8 cellular contexts compared by ENCODE assay signal in genomic region chr3:49171119-49171774, GRCh38. TPM values are rescaled to one million over a fixed set of nuclear protein-coding genes. Genes with fewer than 3 reads are reported as not detected.
DNase-seq lines count a peak whose midpoint lies in the region; ATAC-seq and TF ChIP-seq lines count a peak whose summit lies in the region.

KLHDC8B (plus strand) TSS chr3:49171598; CDS start chr3:49172770, 1,172 bp downstream.

- peak within 1 kb of the TSS; percentile 85 for H3K4me2 ChIP-seq in GM23248 (ENCODE audit: unreplicated experiment)

- POLR2A ChIA-PET in CD4-positive, alpha-beta memory T cell (lab: Charles Lee; ENCODE audit: partially characterized antibody): interaction anchor here (0.5 to 2.5 kb wide), 9 partner anchors 12 to 299 kb away, joined by 3 to 12 read pairs (median 4); partner anchors contain the start of genes DAG1, NICN1, QRICH1 and USP4

- 0 to 1% methylated on average over 26 to 40 of the region's 57 CpGs for WGBS in GM23248 (ENCODE audit: low coverage in 1 of 2, low lambda C conversion rate in 2 of 2, missing lambda C conversion rate in 2 of 2), 2 experiments

- H3K4me3 ChIP-seq in CD4-positive, alpha-beta memory T cell (ENCODE audit: low read length in 2 of 2): peak within 1 kb of the TSS; percentile 57 to 72
- peak within 1 kb of the TSS; percentile 89 for H3K4me3 ChIP-seq in GM23248
- peak within 1 kb of the TSS; percentile 85 for H3K4me3 ChIP-seq in WI38 (ENCODE audit: low read depth, low read length)
- peak within 1 kb of the TSS; percentile 65 to 81 (median 75) for H3K4me3 ChIP-seq in breast epithelium
- H3K4me3 ChIP-seq in skeletal muscle tissue (ENCODE audit: low read length in 3 of 3): peak within 1 kb of the TSS; percentile 91 to 98 (median 93)

- TF ChIP-seq CTCF in WI38 (IDR thresholded peaks at IDR 0.05; ENCODE audit: low read depth, low read length) (peak; percentile 93), breast epithelium (IDR thresholded peaks at IDR 0.05) (peak; percentile 84 to 90 (median 89))

- H3K36me3 ChIP-seq in CD4-positive, alpha-beta memory T cell (ENCODE audit: insufficient read depth, low read length): no peaks in the 10 kb centered on the region
- no peaks in the 10 kb centered on the region for H3K36me3 ChIP-seq in GM23248 (ENCODE audit: low read depth)
- H3K36me3 ChIP-seq in breast epithelium: no peaks in the 10 kb centered on the region
- peaks cover 19 to 26% (median 24%) of the 10 kb centered on the region in 3 donors for H3K36me3 ChIP-seq in skeletal muscle tissue (ENCODE audit: control insufficient read depth in 3 of 3, insufficient read depth in 3 of 3, low read length in 3 of 3)

- no peaks in the 10 kb centered on the region for H3K9me2 ChIP-seq in GM23248 (ENCODE audit: insufficient read depth)

- CTCF ChIA-PET in CD4-positive, alpha-beta memory T cell (lab: Charles Lee; ENCODE audit: partially characterized antibody): interaction anchor here (0.6 to 3.6 kb wide), 18 partner anchors 9 to 342 kb away, joined by 3 to 27 read pairs (median 6); partner anchors contain the start of genes C3orf62, DAG1, NDUFAF3 and QRICH1

- ATAC-seq in GM21528 (IDR thresholded peaks at IDR 0.05; ENCODE audit: low FRiP score, unreplicated experiment): no peak

- no peaks in the 10 kb centered on the region for H3K27me3 ChIP-seq in CD4-positive, alpha-beta memory T cell (ENCODE audit: insufficient read depth, low read length)
- no peaks in the 10 kb centered on the region for H3K27me3 ChIP-seq in GM23248 (replicated peaks; ENCODE audit: insufficient read depth)
- H3K27me3 ChIP-seq in breast epithelium: no peaks in the 10 kb centered on the region
- H3K27me3 ChIP-seq in skeletal muscle tissue (ENCODE audit: control insufficient read depth in 3 of 3, insufficient read depth in 3 of 3, low read length in 3 of 3): no peaks in the 10 kb centered on the region

- peaks cover 0 to 3% of the 10 kb centered on the region in 2 donors for H3K36me3 Mint-ChIP-seq in CD4-positive, alpha-beta memory T cell

- no peaks in the 10 kb centered on the region for H3F3A ChIP-seq in GM23248 (ENCODE audit: insufficient read depth)

- peak within 1 kb of the TSS; percentile 85 to 90 (median 88) for H3K4me3 Mint-ChIP-seq in CD4-positive, alpha-beta memory T cell

- peaks cover 6 to 30% (median 16%) of the 10 kb centered on the region in 4 donors for H3K4me1 Mint-ChIP-seq in CD4-positive, alpha-beta memory T cell

- TF ChIP-seq POLR2A in breast epithelium (IDR thresholded peaks at IDR 0.05): no peak

- no peaks in the 10 kb centered on the region for H3K9me3 ChIP-seq in CD4-positive, alpha-beta memory T cell (ENCODE audit: control insufficient read depth in 1 of 2, low read length in 2 of 2)
- H3K9me3 ChIP-seq in GM23248 (ENCODE audit: low read depth) (no peaks in the 10 kb centered on the region), breast epithelium (no peaks in the 10 kb centered on the region), skeletal muscle tissue (ENCODE audit: control insufficient read depth in 3 of 3, low read length in 3 of 3) (peaks cover 0 to 4% (median 0%) of the 10 kb centered on the region in 3 donors)

- H3K9ac ChIP-seq in GM23248 (peak within 1 kb of the TSS; percentile 85), skeletal muscle tissue (ENCODE audit: low read depth in 1 of 3, low read length in 3 of 3) (peak within 1 kb of the TSS; percentile 95 to 98 (median 97))

- in situ Hi-C loops in GM23248 (cut with MboI): loop anchor here (25.0 kb wide), 1 partner anchor 266 kb away; the partner anchor contains the start of gene NICN1

- intact Hi-C loops in CD4-positive, alpha-beta memory T cell (cut with micrococcal nuclease): loop anchor here (1.0 to 5.0 kb wide), 3 partner anchors 50 to 278 kb away; partner anchors contain the start of genes C3orf62 and USP19
- intact Hi-C loops in breast epithelium (cut with DNase I; ENCODE audit: low total_unique reads): loop anchor here (10.0 kb wide), 1 partner anchor 284 kb away; no protein-coding TSS in a partner anchor

- H3K27me3 Mint-ChIP-seq in CD4-positive, alpha-beta memory T cell: no peaks in the 10 kb centered on the region

- peak within 1 kb of the TSS; percentile 51 to 85 (median 66) for H3K27ac Mint-ChIP-seq in CD4-positive, alpha-beta memory T cell

- peaks cover 24% of the 10 kb centered on the region; the same call in 1 of the 2 replicates for H3K79me2 ChIP-seq in GM23248 (ENCODE audit: insufficient read depth)

- H3K27ac ChIP-seq in CD4-positive, alpha-beta memory T cell (ENCODE audit: low read depth, low read length): peak within 1 kb of the TSS; percentile 32
- H3K27ac ChIP-seq in GM23248 (peak within 1 kb of the TSS; percentile 40), breast epithelium (peak within 1 kb of the TSS; percentile 82 to 85), skeletal muscle tissue (ENCODE audit: low read depth, low read length) (peak within 1 kb of the TSS; percentile 94)

- peak; percentile 74 to 77 (median 76) for DNase-seq in CD4-positive, alpha-beta memory T cell
- DNase-seq in GM23248: peak; percentile 86
- peak; percentile 69 for DNase-seq in NCI-H146 (lab: John Stamatoyannopoulos, UW)
- peak; percentile 69 to 83 for DNase-seq in breast epithelium (ENCODE audit: low spot score in 2 of 2)
- DNase-seq in iPS-NIHi11 (ENCODE audit: low spot score): peak; percentile 97

- H4K20me1 ChIP-seq in GM23248 (ENCODE audit: insufficient read depth): no peaks in the 10 kb centered on the region

- peaks cover 0 to 2% (median 0%) of the 10 kb centered on the region in 8 donors for H3K9me3 Mint-ChIP-seq in CD4-positive, alpha-beta memory T cell

- H3K4me1 ChIP-seq in CD4-positive, alpha-beta memory T cell (ENCODE audit: insufficient read depth, low read length): peaks cover 21% of the 10 kb centered on the region
- peaks cover 18% of the 10 kb centered on the region for H3K4me1 ChIP-seq in GM23248 (ENCODE audit: insufficient read depth)
- H3K4me1 ChIP-seq in breast epithelium: peaks cover 8 to 11% of the 10 kb centered on the region in 2 donors
- H3K4me1 ChIP-seq in skeletal muscle tissue (ENCODE audit: control insufficient read depth in 3 of 3, insufficient read depth in 3 of 3, low read length in 3 of 3): peaks cover 46 to 55% (median 55%) of the 10 kb centered on the region in 3 donors

- peak within 1 kb of the TSS; percentile 98 for H2AFZ ChIP-seq in GM23248

RNA-seq across cellular contexts. Expression of gene KLHDC8B, which starts in this region (rescaled TPM):
- total RNA-seq in CD4-positive, alpha-beta memory T cell: 1 to 10 TPM; 1.9 to 2.0 TPM
- 1 to 10 TPM; 1.3 to 1.8 TPM for polyA plus RNA-seq in CD4-positive, alpha-beta memory T cell
- 19.5 and 22.5 TPM in 2 replicates for total RNA-seq in GM23248 (2014; rRNA removed; shearing (Covaris generic))
- polyA plus RNA-seq in GM23248 (2016; fragmentation: Nextera tagmentation; extraction: Ambion mirVana): 13.5 and 15.4 TPM in 2 replicates
- 100 to 1,000 TPM in 1 of 3 donors, 10 to 100 TPM in 2; 38.7 to 106 (median 46.2) TPM for total RNA-seq in breast epithelium
- total RNA-seq in skeletal muscle tissue: 83.5 TPM

Comparison
In these comparisons a context has a peak if more than half of its experiments do, and no peak if none do; other contexts are left out.
1. H3K27ac ChIP-seq: peak in every context shown above with its lines; median percentile 94 in skeletal muscle tissue; 84 in breast epithelium; 40 in GM23248; 32 in CD4-positive, alpha-beta memory T cell.